8 cellular contexts compared by ENCODE assay signal in genomic region chrX:132622130-132622529, GRCh38.
DNase-seq lines count a peak whose midpoint lies in the region; ATAC-seq and TF ChIP-seq lines count a peak whose summit lies in the region.
"Had no signal": no experiment of that assay in that cellular context is flagged by ENCODE, and none has a peak within 500 bp of the region (broad histone marks: within the 10 kb centered on the region; RNA-seq: fewer than 3 reads in every experiment).

No MANE protein-coding gene starts in this region.

- H3K4me1 ChIP-seq in neural progenitor cell, result no peaks in the 10 kb centered on the region

- H3K9me3 Mint-ChIP-seq in neural progenitor cell, result no peaks in the 10 kb centered on the region

- H3K9ac ChIP-seq in neural progenitor cell, result no peak overlapping the region

- ATAC-seq in HG02870 (IDR thresholded peaks at IDR 0.05; ENCODE audit: unreplicated experiment), result peak; percentile 40
- ATAC-seq in GM21367 (IDR thresholded peaks at IDR 0.05; ENCODE audit: unreplicated experiment), result no peak

- no peak overlapping the region for H3K4me3 Mint-ChIP-seq in neural progenitor cell

- no peaks in the 10 kb centered on the region for H3K36me3 Mint-ChIP-seq in neural progenitor cell

- DNase-seq in SK-MEL-5 (ENCODE audit: low read depth, low spot score) (peak; percentile 2), astrocyte of the spinal cord (ENCODE audit: low read depth, low spot score) (peak; percentile 44), neural progenitor cell (ENCODE audit: low spot score) (no peak), SKM-1 treated with dmso at 0.1 percent for 144 hours (lab: John Stamatoyannopoulos, UW; ENCODE audit: unreplicated experiment) (no peak)
- DNase-seq in stimulated activated CD4-positive, alpha-beta T cell treated with anti-CD3 and anti-CD28 coated beads, Interleukin-4, amount 100 ng/mL, for 48 hours (ENCODE audit: low read depth in 2 of 2), result peak; percentile 28 to 38
- DNase-seq: NCI-H1694 treated with DMSO at 0.1 percent for 48 hours had no signal

- no peak overlapping the region for H3K27ac ChIP-seq in neural progenitor cell

- H3K4me3 ChIP-seq in astrocyte of the spinal cord (ENCODE audit: low read depth, low read length) (no peak overlapping the region), neural progenitor cell (no peak overlapping the region)

- H3F3A ChIP-seq in neural progenitor cell (ENCODE audit: low read depth), result no peaks in the 10 kb centered on the region

- H3K27me3 ChIP-seq in neural progenitor cell, result no peaks in the 10 kb centered on the region

- H3K4me1 Mint-ChIP-seq in neural progenitor cell, result no peaks in the 10 kb centered on the region

- no peaks in the 10 kb centered on the region for H3K36me3 ChIP-seq in neural progenitor cell

- H3K9me3 ChIP-seq in neural progenitor cell (ENCODE audit: low read depth), result no peaks in the 10 kb centered on the region

- no peaks in the 10 kb centered on the region for H3K27me3 Mint-ChIP-seq in neural progenitor cell (ENCODE audit: insufficient read depth, low read depth)

- H3K4me2 ChIP-seq in neural progenitor cell, result no peak overlapping the region

- H3K79me2 ChIP-seq in neural progenitor cell (ENCODE audit: low read depth), result no peaks in the 10 kb centered on the region

- H4K20me1 ChIP-seq in neural progenitor cell (ENCODE audit: low read depth), result no peaks in the 10 kb centered on the region

- no peak overlapping the region for H3K27ac Mint-ChIP-seq in neural progenitor cell

- TF ChIP-seq CTCF in astrocyte of the spinal cord (IDR thresholded peaks at IDR 0.05; ENCODE audit: low read depth, low read length), result no peak
- no peak for TF ChIP-seq CTCF in neural progenitor cell (IDR thresholded peaks at IDR 0.05)

- H2AFZ ChIP-seq in neural progenitor cell (replicated peaks), result no peak overlapping the region

- in situ Hi-C loops in SK-MEL-5 (cut with HindIII; ENCODE audit: low pct_unique_long_range_greater_than_20kb, low sequenced_read_pairs), result no loop called here
- in situ Hi-C loops in astrocyte of the spinal cord (cut with HindIII; ENCODE audit: low sequenced_read_pairs), result no loop called here

Comparison
In these comparisons a context has a peak if more than half of its experiments do, and no peak if none do; other contexts are left out.
1. DNase-seq: peak in SK-MEL-5 (single experiment), astrocyte of the spinal cord (single experiment) and stimulated activated CD4-positive, alpha-beta T cell treated with anti-CD3 and anti-CD28 coated beads, Interleukin-4, amount 100 ng/mL, for 48 hours (2 of 2); none in neural progenitor cell (single experiment) and SKM-1 treated with dmso at 0.1 percent for 144 hours (single experiment).